In genomic region chr14:103384450-103385152, GRCh38 we compare ENCODE assay signal across 8 cellular contexts.
DNase-seq lines count a peak whose midpoint lies in the region; TF ChIP-seq lines count a peak whose summit lies in the region.

No MANE protein-coding gene starts in this region.

- no peaks in the 10 kb centered on the region for H3K9me3 Mint-ChIP-seq in T-helper 2 cell treated with Interferon-gamma antibody and Interleukin-4, amounts not matched to agents 5 μg/mL and 100 μg/mL, for 36 hours

- H3K9me3 ChIP-seq in HUES48 (ENCODE audit: control insufficient read depth, insufficient read depth, low read length), result no peaks in the 10 kb centered on the region
- no peaks in the 10 kb centered on the region for H3K9me3 ChIP-seq in mucosa of rectum (ENCODE audit: control insufficient read depth in 2 of 2, low read length in 2 of 2)

- no peaks in the 10 kb centered on the region for H3K36me3 ChIP-seq in HUES48 (ENCODE audit: control insufficient read depth, insufficient read depth, low read length)
- H3K36me3 ChIP-seq in mucosa of rectum (ENCODE audit: control insufficient read depth in 2 of 2, insufficient read depth in 2 of 2, low read length in 2 of 2), result no peaks in the 10 kb centered on the region

- peak overlapping the region; percentile 97 for H3K4me3 ChIP-seq in HUES48 (ENCODE audit: low read depth, low read length)
- peak overlapping the region; percentile 91 to 92 for H3K4me3 ChIP-seq in cardiac fibroblast (replicated peaks in 1 of 2; ENCODE audit: low read depth in 2 of 2, low read length in 2 of 2)
- peak overlapping the region; percentile 85 to 98 for H3K4me3 ChIP-seq in mucosa of rectum (ENCODE audit: low read length in 2 of 2)

- H3K4me1 ChIP-seq in HUES48 (ENCODE audit: control insufficient read depth, insufficient read depth, low read length) (peaks cover 10% of the 10 kb centered on the region), mucosa of rectum (ENCODE audit: control insufficient read depth in 2 of 2, insufficient read depth in 2 of 2, low read length in 2 of 2) (peaks cover 19 to 27% of the 10 kb centered on the region in 2 donors)

- H3K4me3 Mint-ChIP-seq in T-helper 2 cell treated with Interferon-gamma antibody and Interleukin-4, amounts not matched to agents 5 μg/mL and 100 μg/mL, for 36 hours, result peak overlapping the region; percentile 93

- H3K9ac ChIP-seq in HUES48 (ENCODE audit: low read depth, low read length) (peak overlapping the region; percentile 22; the same call in 1 of the 2 replicates), mucosa of rectum (ENCODE audit: low read depth in 1 of 2, low read length in 2 of 2) (peak overlapping the region; percentile 52 to 98)

- H3K27ac ChIP-seq in HUES48 (ENCODE audit: low read depth, low read length) (peak overlapping the region; percentile 95), mucosa of rectum (ENCODE audit: low read depth in 2 of 2, low read length in 2 of 2) (peak overlapping the region; percentile 98 to 99)

- H3K27me3 ChIP-seq in HUES48 (ENCODE audit: control insufficient read depth, insufficient read depth, low read length) (peaks cover 7% of the 10 kb centered on the region), mucosa of rectum (ENCODE audit: control insufficient read depth in 2 of 2, insufficient read depth in 2 of 2, low read length in 2 of 2) (no peaks in the 10 kb centered on the region)

- peaks cover 32% of the 10 kb centered on the region for H3K4me1 Mint-ChIP-seq in T-helper 2 cell treated with Interferon-gamma antibody and Interleukin-4, amounts not matched to agents 5 μg/mL and 100 μg/mL, for 36 hours (ENCODE audit: low read depth)

- H3K27ac Mint-ChIP-seq in T-helper 2 cell treated with Interferon-gamma antibody and Interleukin-4, amounts not matched to agents 5 μg/mL and 100 μg/mL, for 36 hours, result peak overlapping the region; percentile 90

- no peak for DNase-seq in T-helper 2 cell treated with Interferon-gamma antibody and Interleukin-4, amounts not matched to agents 5 μg/mL and 100 μg/mL, for 36 hours (ENCODE audit: low spot score)
- no peak for DNase-seq in T-helper 2 cell
- no peak for DNase-seq in cardiac fibroblast (ENCODE audit: low read depth in 2 of 2)
- DNase-seq in germinal center (ENCODE audit: low spot score), result no peak
- no peak for DNase-seq in NCI-H2081 treated with DMSO at 0.1 percent for 48 hours (lab: John Stamatoyannopoulos, UW)
- no peak for DNase-seq in NCI-H82 treated with DMSO at 0.1 percent for 48 hours (lab: John Stamatoyannopoulos, UW; ENCODE audit: unreplicated experiment)

- no peak for TF ChIP-seq CTCF in cardiac fibroblast (IDR thresholded peaks at IDR 0.05; ENCODE audit: low read depth, low read length)

- H3K27me3 Mint-ChIP-seq in T-helper 2 cell treated with Interferon-gamma antibody and Interleukin-4, amounts not matched to agents 5 μg/mL and 100 μg/mL, for 36 hours (ENCODE audit: low read depth), result peaks cover 9% of the 10 kb centered on the region

- peaks cover 12% of the 10 kb centered on the region for H3K36me3 Mint-ChIP-seq in T-helper 2 cell treated with Interferon-gamma antibody and Interleukin-4, amounts not matched to agents 5 μg/mL and 100 μg/mL, for 36 hours (ENCODE audit: low read depth)
